Comparison of ENCODE assay signal across 1 cellular context in the genomic region with DNA sequence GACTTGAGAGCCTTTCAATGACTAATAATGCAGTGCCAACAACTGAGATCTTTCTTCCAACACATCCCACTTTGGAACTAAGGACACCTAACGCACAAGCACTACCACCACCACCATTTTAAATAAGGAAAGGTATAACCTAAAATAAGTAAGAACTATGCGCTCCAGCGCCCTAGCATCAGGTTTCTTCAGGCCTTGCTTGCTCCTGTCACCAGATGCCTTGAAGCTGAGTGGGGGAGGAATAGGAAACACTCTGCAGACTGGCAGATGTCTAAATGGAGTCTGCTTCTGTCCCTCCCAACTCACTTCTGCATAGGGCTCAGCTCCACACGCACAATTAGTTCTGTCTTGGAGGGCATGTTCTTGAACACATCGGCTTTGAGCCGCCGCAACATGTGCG.
TF ChIP-seq lines count a peak whose summit lies in the region.

No MANE protein-coding gene starts in this region.

TF ChIP-seq in Ishikawa, 13 proteins besides CTCF, POLR2A, EP300 and RAD21:
- TF ChIP-seq, protein P1, sequence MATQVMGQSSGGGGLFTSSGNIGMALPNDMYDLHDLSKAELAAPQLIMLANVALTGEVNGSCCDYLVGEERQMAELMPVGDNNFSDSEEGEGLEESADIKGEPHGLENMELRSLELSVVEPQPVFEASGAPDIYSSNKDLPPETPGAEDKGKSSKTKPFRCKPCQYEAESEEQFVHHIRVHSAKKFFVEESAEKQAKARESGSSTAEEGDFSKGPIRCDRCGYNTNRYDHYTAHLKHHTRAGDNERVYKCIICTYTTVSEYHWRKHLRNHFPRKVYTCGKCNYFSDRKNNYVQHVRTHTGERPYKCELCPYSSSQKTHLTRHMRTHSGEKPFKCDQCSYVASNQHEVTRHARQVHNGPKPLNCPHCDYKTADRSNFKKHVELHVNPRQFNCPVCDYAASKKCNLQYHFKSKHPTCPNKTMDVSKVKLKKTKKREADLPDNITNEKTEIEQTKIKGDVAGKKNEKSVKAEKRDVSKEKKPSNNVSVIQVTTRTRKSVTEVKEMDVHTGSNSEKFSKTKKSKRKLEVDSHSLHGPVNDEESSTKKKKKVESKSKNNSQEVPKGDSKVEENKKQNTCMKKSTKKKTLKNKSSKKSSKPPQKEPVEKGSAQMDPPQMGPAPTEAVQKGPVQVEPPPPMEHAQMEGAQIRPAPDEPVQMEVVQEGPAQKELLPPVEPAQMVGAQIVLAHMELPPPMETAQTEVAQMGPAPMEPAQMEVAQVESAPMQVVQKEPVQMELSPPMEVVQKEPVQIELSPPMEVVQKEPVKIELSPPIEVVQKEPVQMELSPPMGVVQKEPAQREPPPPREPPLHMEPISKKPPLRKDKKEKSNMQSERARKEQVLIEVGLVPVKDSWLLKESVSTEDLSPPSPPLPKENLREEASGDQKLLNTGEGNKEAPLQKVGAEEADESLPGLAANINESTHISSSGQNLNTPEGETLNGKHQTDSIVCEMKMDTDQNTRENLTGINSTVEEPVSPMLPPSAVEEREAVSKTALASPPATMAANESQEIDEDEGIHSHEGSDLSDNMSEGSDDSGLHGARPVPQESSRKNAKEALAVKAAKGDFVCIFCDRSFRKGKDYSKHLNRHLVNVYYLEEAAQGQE (IDR thresholded peaks at IDR 0.05; ENCODE audit: low read depth), result peak; percentile 62
- TF ChIP-seq TEAD4 (IDR thresholded peaks at IDR 0.05), result no peak
